Comparison of ENCODE assay signal across 1 cellular context in genomic region chr19:32868206-32868950, GRCh38.
TF ChIP-seq lines count a peak whose summit lies in the region.

No MANE protein-coding gene starts in this region.

TF ChIP-seq in HepG2, 621 proteins besides CTCF, POLR2A, EP300 and RAD21 (continued from another document):
- TF ChIP-seq ZNF687 (CRISPR knock-in tag; IDR thresholded peaks at IDR 0.05) (peak; percentile 25), ZNF121 (CRISPR knock-in tag; IDR thresholded peaks at IDR 0.05) (no peak), FOXJ3 (CRISPR knock-in tag; IDR thresholded peaks at IDR 0.05; ENCODE audit: borderline replicate concordance) (no peak), NFIC (IDR thresholded peaks at IDR 0.05; ENCODE audit: low read length) (no peak), FOSL2 (CRISPR knock-in tag; IDR thresholded peaks at IDR 0.05) (no peak), ZNF709 (CRISPR knock-in tag; IDR thresholded peaks at IDR 0.05) (no peak), ZNF562 (CRISPR knock-in tag; IDR thresholded peaks at IDR 0.05; ENCODE audit: borderline replicate concordance) (no peak), KLF9 (CRISPR knock-in tag; IDR thresholded peaks at IDR 0.05; ENCODE audit: low read depth) (no peak)
